17 cellular contexts compared by ENCODE assay signal in genomic region chr2:151085101-151085640, GRCh38.
A peak's percentile ranks its signal among the peaks of the same experiment; 100 is the strongest.
DNase-seq lines count a peak whose midpoint lies in the region; TF ChIP-seq lines count a peak whose summit lies in the region.
"Had no signal": no experiment of that assay in that cellular context is flagged by ENCODE, and none has a peak within 500 bp of the region (broad histone marks: within the 10 kb centered on the region; RNA-seq: fewer than 3 reads in every experiment).

No MANE protein-coding gene starts in this region.

- no peak overlapping the region for H3K4me3 ChIP-seq in astrocyte of the cerebellum (ENCODE audit: low read depth, low read length)
- H3K4me3 ChIP-seq: A549, SK-N-MC had no signal

- no peak for TF ChIP-seq CTCF in astrocyte of the cerebellum (IDR thresholded peaks at IDR 0.05; ENCODE audit: low read depth, low read length, missing control alignments)

- POLR2A ChIA-PET in HEK293T (lab: Yijun Ruan, JAX), result no interaction called here

- in situ Hi-C loops in astrocyte of the cerebellum (cut with HindIII; ENCODE audit: low sequenced_read_pairs), result no loop called here

- peak; percentile 14 for DNase-seq in AG20443 (ENCODE audit: low spot score)
- peak; percentile 18 for DNase-seq in astrocyte of the cerebellum (ENCODE audit: low read depth)
- peak; percentile 73 for DNase-seq in fibroblast of the conjunctiva (ENCODE audit: low read depth)
- DNase-seq in superior temporal gyrus (ENCODE audit: extremely low spot score), result peak; percentile 39
- DNase-seq in activated CD4-positive, alpha-beta T cell treated with anti-CD3 and anti-CD28 coated beads for 48 hours, result no peak
- no peak for DNase-seq in NK-92 (lab: John Stamatoyannopoulos, UW; ENCODE audit: unreplicated experiment)
- no peak for DNase-seq in HEK293T (ENCODE audit: extremely low spot score)
- DNase-seq: AML-193; C1 segment of cervical spinal cord; CD8-positive, alpha-beta T cell; GOT3; HCEC 1CT; Kasumi-1; NCI-H187; NCI-H446 had no signal

- CTCF ChIA-PET in HEK293T (lab: Yijun Ruan, JAX), result no interaction called here

TF ChIP-seq in HEK293T, 16 proteins besides CTCF, POLR2A, EP300 and RAD21:
- TF ChIP-seq FOXA1 (IDR thresholded peaks at IDR 0.05) (no peak), SP1 (IDR thresholded peaks at IDR 0.05) (no peak), BHLHE40 (IDR thresholded peaks at IDR 0.05; ENCODE audit: borderline replicate concordance) (no peak), HDGF (IDR thresholded peaks at IDR 0.05; ENCODE audit: borderline replicate concordance) (no peak)

Comparison
In these comparisons a context has a peak if more than half of its experiments do, and no peak if none do; other contexts are left out.
1. DNase-seq: peak in AG20443 (single experiment), astrocyte of the cerebellum (single experiment), fibroblast of the conjunctiva (single experiment) and superior temporal gyrus (single experiment); none in activated CD4-positive, alpha-beta T cell treated with anti-CD3 and anti-CD28 coated beads for 48 hours (single experiment), NK-92 (single experiment) and HEK293T (single experiment).